8 cellular contexts compared by ENCODE assay signal in the genomic region with DNA sequence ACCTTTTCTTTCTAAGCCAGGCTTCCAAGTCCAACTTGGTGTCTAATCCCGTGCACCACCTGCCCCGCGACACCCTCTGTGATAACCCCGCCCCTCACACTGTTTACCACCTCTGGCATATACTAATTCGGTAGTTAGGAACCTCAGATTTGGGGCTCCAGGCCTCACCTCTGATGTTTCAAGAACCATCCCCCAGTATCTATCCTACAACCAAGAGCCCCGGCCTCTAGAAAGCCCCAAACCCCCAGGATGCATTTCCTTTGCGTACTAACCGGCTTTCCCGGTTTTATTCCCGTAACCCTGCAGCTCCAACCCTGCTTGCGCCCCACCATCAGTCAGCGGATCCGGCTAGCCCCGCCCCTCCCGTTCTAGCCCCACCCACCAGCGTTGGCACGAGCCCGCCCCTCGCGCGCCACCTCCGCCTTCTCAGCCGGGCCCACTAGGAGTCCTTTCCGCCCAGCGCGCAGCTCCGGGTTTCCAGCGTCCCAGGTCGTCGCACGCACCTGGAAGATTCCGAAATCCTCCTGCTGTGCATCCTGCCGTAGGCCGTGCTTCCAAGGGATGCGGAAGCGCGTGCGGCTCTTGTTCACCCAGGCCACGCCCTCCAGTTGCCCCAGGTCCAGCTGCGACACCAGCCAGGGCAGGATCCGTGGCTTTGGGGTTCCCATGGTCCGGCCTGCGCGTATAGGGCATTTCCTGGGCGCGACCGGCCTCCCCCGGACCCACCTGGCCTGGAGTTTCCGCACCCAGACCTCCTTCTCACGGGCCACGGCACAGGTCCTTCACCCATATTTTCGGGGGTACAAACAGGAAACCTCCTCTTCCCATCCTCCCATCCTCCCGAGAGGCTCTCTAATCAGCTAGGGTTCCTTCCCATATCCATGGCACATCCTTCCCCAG. TPM values are rescaled to one million over a fixed set of nuclear protein-coding genes. Genes with fewer than 3 reads are reported as not detected.
DNase-seq lines count a peak whose midpoint lies in the region; ATAC-seq and TF ChIP-seq lines count a peak whose summit lies in the region.

No MANE protein-coding gene starts in this region.

- peaks cover 42 to 46% of the 10 kb centered on the region in 2 experiments for H3K36me3 ChIP-seq in trophoblast cell (ENCODE audit: control insufficient read depth in 1 of 2, insufficient read depth in 2 of 2, low read length in 2 of 2)
- peaks cover 0 to 51% (median 13%) of the 10 kb centered on the region in 3 donors for H3K36me3 ChIP-seq in tibial nerve

- TF ChIP-seq EP300 in tibial nerve (IDR thresholded peaks at IDR 0.05), result peak in 1 of 2 donors; percentile 84

- peak overlapping the region; percentile 78 for H3K27ac ChIP-seq in trophoblast cell (ENCODE audit: low read depth, low read length)
- peak overlapping the region; percentile 71 to 93 (median 88) for H3K27ac ChIP-seq in tibial nerve

- WGBS in trophoblast cell (ENCODE audit: extremely low coverage, insufficient coverage, insufficient read length), result no CpG with 5 or more reads among the region's 53 CpGs
- 1% methylated on average over 47 to 53 of the region's 53 CpGs for WGBS in tibial nerve, 2 donors

- H3K79me2 ChIP-seq in trophoblast cell (ENCODE audit: control insufficient read depth, insufficient read depth, low read length, poor library complexity), result peaks cover 19% of the 10 kb centered on the region

- H3K79me1 ChIP-seq in trophoblast cell (ENCODE audit: low read length), result peaks cover 12% of the 10 kb centered on the region

- H4K91ac ChIP-seq in trophoblast cell (ENCODE audit: low read depth, low read length), result peak overlapping the region; percentile 93

- H2AFZ ChIP-seq in trophoblast cell (ENCODE audit: insufficient read depth, low read length, poor library complexity), result peak overlapping the region; percentile 91

- intact Hi-C loops in cardiac septum (cut with DNase I), result loop anchor here (2.0 kb wide), 1 partner anchor 22 kb away; a partner anchor contains a TSS

- no peak overlapping the region for H2BK12ac ChIP-seq in trophoblast cell (ENCODE audit: low read length)

- peak; percentile 43 for ATAC-seq in GM19438 (IDR thresholded peaks at IDR 0.05; ENCODE audit: low read depth, unreplicated experiment)

- TF ChIP-seq POLR2A in tibial nerve (IDR thresholded peaks at IDR 0.05), result peak in 1 of 2 donors; percentile 61

- H2BK120ac ChIP-seq in trophoblast cell (ENCODE audit: insufficient read depth, low read length, poor library complexity), result peak overlapping the region; percentile 70

- peak overlapping the region; percentile 95 for H4K12ac ChIP-seq in trophoblast cell (ENCODE audit: low read depth, low read length)

- H3K4ac ChIP-seq in trophoblast cell (ENCODE audit: low read depth, low read length), result peak overlapping the region; percentile 53

- H3K18ac ChIP-seq in trophoblast cell (ENCODE audit: low read length), result peak overlapping the region; percentile 97

- DNase-seq in AG09309 (ENCODE audit: low read depth) (no peak), NCI-H1092 treated with DMSO at 0.1 percent for 48 hours (lab: John Stamatoyannopoulos, UW) (peak; percentile 63), SW 1271 (lab: John Stamatoyannopoulos, UW) (peak; percentile 42 to 76), cardiac septum (ENCODE audit: low spot score) (peak; percentile 96), trophoblast cell (peak; percentile 97), tibial nerve (ENCODE audit: low spot score in 2 of 2) (peak; percentile 89 to 93)
- peak; percentile 74 for DNase-seq in activated naive CD8-positive, alpha-beta T cell treated with anti-CD3 and anti-CD28 coated beads, Interleukin-2, amount 50 U/mL, for 16 hours (ENCODE audit: low read depth, low spot score)

- H2AK5ac ChIP-seq in trophoblast cell (ENCODE audit: low read length), result peak overlapping the region; percentile 96

- H3K9ac ChIP-seq in trophoblast cell (ENCODE audit: low read length), result peak overlapping the region; percentile 51

- peak overlapping the region; percentile 93 for H4K8ac ChIP-seq in trophoblast cell (ENCODE audit: low read depth, low read length)

- peaks cover 7 to 9% of the 10 kb centered on the region in 2 experiments for H3K4me1 ChIP-seq in trophoblast cell (ENCODE audit: control insufficient read depth in 1 of 2, insufficient read depth in 2 of 2, low read length in 2 of 2)
- H3K4me1 ChIP-seq in tibial nerve, result peaks cover 0 to 33% (median 17%) of the 10 kb centered on the region in 4 donors

- H3K9me3 ChIP-seq in trophoblast cell (ENCODE audit: insufficient read depth, low read depth, low read length) (peaks cover 4% of the 10 kb centered on the region), tibial nerve (no peaks in the 10 kb centered on the region)

- no peak overlapping the region for H3K23ac ChIP-seq in trophoblast cell (ENCODE audit: low read length)

- peak overlapping the region; percentile 99 for H3K4me2 ChIP-seq in trophoblast cell (ENCODE audit: low read length)

- peak overlapping the region; percentile 71 for H2BK5ac ChIP-seq in trophoblast cell (ENCODE audit: low read depth, low read length, poor library complexity)

- H3K27me3 ChIP-seq in trophoblast cell (ENCODE audit: insufficient read depth, low read length) (no peaks in the 10 kb centered on the region), tibial nerve (no peaks in the 10 kb centered on the region)

- TF ChIP-seq CTCF in AG09309 (IDR thresholded peaks at IDR 0.05; ENCODE audit: control insufficient read depth, insufficient read depth, low read depth, low read length, missing control alignments), result peak; percentile 11
- peak in 4 of 5 experiments; percentile 20 to 73 (median 40) for TF ChIP-seq CTCF in tibial nerve (IDR thresholded peaks at IDR 0.05)

- peak overlapping the region; percentile 88 for H3K4me3 ChIP-seq in AG09309 (ENCODE audit: control insufficient read depth, low read depth, low read length)
- H3K4me3 ChIP-seq in trophoblast cell (ENCODE audit: low read depth, low read length), result peak overlapping the region; percentile 86
- peak overlapping the region; percentile 66 to 91 (median 81) for H3K4me3 ChIP-seq in tibial nerve

- peak overlapping the region; percentile 76 for H3K14ac ChIP-seq in trophoblast cell (ENCODE audit: low read length)

RNA-seq across cellular contexts. Expression of a gene that starts 1.2 kb away (rescaled TPM):
- total RNA-seq in cardiac septum (33.7 TPM), tibial nerve (10 to 100 TPM; 41.4 to 85.2 (median 72.4) TPM)
- 92.5 and 102 TPM in 2 replicates for polyA plus RNA-seq in trophoblast cell (2013)

RNA-seq across cellular contexts. Expression of a gene that starts 1.3 kb away (rescaled TPM):
- total RNA-seq in cardiac septum (8.9 TPM), tibial nerve (1 to 10 TPM; 4.7 to 6.8 (median 5.8) TPM)
- 131 and 139 TPM in 2 replicates for polyA plus RNA-seq in trophoblast cell (2013)

RNA-seq across cellular contexts. Expression of a gene that starts 12.7 kb away (rescaled TPM):
- total RNA-seq in cardiac septum (124 TPM), tibial nerve (100 to 1,000 TPM; 106 to 147 (median 132) TPM)
- 149 and 153 TPM in 2 replicates for polyA plus RNA-seq in trophoblast cell (2013)

RNA-seq across cellular contexts. Expression of a gene that starts 22.4 kb away (rescaled TPM):
- 53.1 TPM for total RNA-seq in cardiac septum
- 59.7 and 62.7 TPM in 2 replicates for polyA plus RNA-seq in trophoblast cell (2013)
- 10 to 100 TPM; 20.1 to 53.7 (median 31.1) TPM for total RNA-seq in tibial nerve

RNA-seq across cellular contexts. Expression of a gene that starts 24.5 kb away (rescaled TPM):
- total RNA-seq in cardiac septum (171 TPM), tibial nerve (100 to 1,000 TPM in 3 of 4 donors, 10 to 100 TPM in 1; 81.6 to 190 (median 162) TPM)
- polyA plus RNA-seq in trophoblast cell (2013), result 43.3 and 43.8 TPM in 2 replicates
